In the genomic region with DNA sequence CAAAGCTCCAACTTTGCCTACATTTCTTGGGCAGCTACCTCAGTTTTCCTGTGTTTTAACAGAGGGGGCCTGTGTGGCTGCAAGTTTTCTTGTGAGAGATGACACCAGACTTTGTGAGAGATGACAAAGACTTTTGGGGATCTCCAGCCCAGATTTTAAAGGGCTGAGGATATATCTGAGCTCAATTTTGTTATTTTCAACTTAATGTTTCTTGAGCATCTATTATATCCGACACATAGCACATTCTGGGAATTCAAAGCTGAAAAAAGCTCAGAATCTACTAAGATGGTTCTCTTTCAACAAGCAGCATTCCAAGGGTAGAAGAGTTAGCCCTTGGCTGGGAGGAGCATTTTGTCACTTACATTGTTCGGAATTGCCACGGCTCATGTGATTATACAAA, we compare ENCODE assay signal across 1 cellular context.
TF ChIP-seq lines count a peak whose summit lies in the region.

No MANE protein-coding gene starts in this region.

TF ChIP-seq in GM23338, 12 proteins besides CTCF, POLR2A, EP300 and RAD21 (continued from another document):
- TF ChIP-seq ZNF462 (CRISPR knock-in tag; IDR thresholded peaks at IDR 0.05) = no peak
- no peak for TF ChIP-seq REST (IDR thresholded peaks at IDR 0.05; ENCODE audit: unreplicated experiment)
TF ChIP-seq in GM23338: peak in this region for 0.
